ENCODE assay signal across 18 cellular contexts in the genomic region with DNA sequence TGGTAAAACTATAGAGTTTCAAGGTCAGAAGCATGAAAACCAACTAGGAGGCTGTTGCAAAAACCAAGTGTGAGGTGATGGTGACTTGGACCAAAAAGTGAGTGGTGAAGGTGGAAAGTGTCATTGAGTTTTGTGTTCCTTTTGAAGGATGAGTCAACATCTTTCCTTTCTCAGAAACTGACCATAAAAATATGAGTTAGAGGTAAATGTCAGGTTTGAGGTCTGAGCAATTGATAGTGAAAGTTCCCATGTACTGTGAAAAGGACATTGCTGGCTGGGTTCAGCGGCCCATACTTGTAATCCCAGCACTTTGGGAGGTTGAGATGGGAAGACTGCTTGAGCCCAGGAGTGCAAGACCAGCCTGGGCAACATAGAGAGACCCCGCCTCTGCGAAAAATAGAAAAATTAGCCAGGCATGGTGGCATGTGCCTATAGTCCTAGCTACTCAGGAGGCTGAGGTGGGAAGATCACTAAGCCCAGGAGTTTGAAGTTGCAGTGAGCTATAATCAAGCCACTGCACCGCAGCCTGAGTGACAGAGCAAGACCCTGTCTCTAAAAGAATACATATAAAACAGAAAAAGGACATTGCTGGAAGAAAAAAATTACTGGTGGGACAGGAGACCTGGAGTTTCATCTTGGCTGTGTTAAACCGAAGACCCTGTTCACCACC.
DNase-seq lines count a peak whose midpoint lies in the region; ATAC-seq and TF ChIP-seq lines count a peak whose summit lies in the region.
"Had no signal": no experiment of that assay in that cellular context is flagged by ENCODE, and none has a peak within 500 bp of the region (broad histone marks: within the 10 kb centered on the region; RNA-seq: fewer than 3 reads in every experiment).

No MANE protein-coding gene starts in this region.

- WGBS in ovary, 3 donors, result 88 to 96% (median 95%) methylated on average over 5 of the region's 5 CpGs

- H4K20me1 ChIP-seq in PC-3 (ENCODE audit: low read length), result no peaks in the 10 kb centered on the region

- DNase-seq in GM12865 (ENCODE audit: low read depth) (peak; percentile 52), PC-3 (peak; percentile 68), ovary (no peak), H7 (no peak)
- DNase-seq: activated CD8-positive, alpha-beta memory T cell treated with anti-CD3 and anti-CD28 coated beads for 24 hours; activated naive CD4-positive, alpha-beta T cell; KBM-7; kidney; mesenchymal stem cell; NCI-H1105 treated with DMSO at 0.1 percent for 48 hours; NCI-H345; right cardiac atrium had no signal

- no peak for TF ChIP-seq CTCF in GM12865 (IDR thresholded peaks at IDR 0.05; ENCODE audit: insufficient read depth, low read depth, low read length, missing control alignments)
- no peak for TF ChIP-seq CTCF in PC-3 (conservative IDR thresholded peaks at IDR 0.05; ENCODE audit: low read depth, low read length)
- TF ChIP-seq CTCF in ovary (IDR thresholded peaks at IDR 0.05), result no peak

- TF ChIP-seq EP300 in ovary (IDR thresholded peaks at IDR 0.05), result no peak

- ATAC-seq in GM18907 (IDR thresholded peaks at IDR 0.05; ENCODE audit: unreplicated experiment) (peak; percentile 61), HG02852 (IDR thresholded peaks at IDR 0.05; ENCODE audit: unreplicated experiment) (peak; percentile 68), PC-3 (peak; percentile 76), GM21737 (IDR thresholded peaks at IDR 0.05; ENCODE audit: unreplicated experiment) (no peak), HG03520 (IDR thresholded peaks at IDR 0.05; ENCODE audit: unreplicated experiment) (no peak)
- ATAC-seq: right cardiac atrium, SK-N-SH treated with all-trans-retinoic acid at 6 μM for 48 hours had no signal

- no peak overlapping the region for H3K9ac ChIP-seq in PC-3 (ENCODE audit: low read length)
- H3K9ac ChIP-seq: neural progenitor cell had no signal

- POLR2A ChIA-PET in PC-3 (lab: Charles Lee; ENCODE audit: unreplicated experiment), result interaction anchor here (0.6 kb wide), 1 partner anchor 216 kb away, joined by 3 read pairs; no protein-coding TSS in a partner anchor

- H3K4me2 ChIP-seq in PC-3 (ENCODE audit: low read length), result no peak overlapping the region
- H3K4me2 ChIP-seq: neural progenitor cell had no signal

- no peak for TF ChIP-seq POLR2A in ovary (IDR thresholded peaks at IDR 0.05)

- H3K36me3 ChIP-seq in PC-3 (ENCODE audit: low read depth, low read length), result no peaks in the 10 kb centered on the region
- no peaks in the 10 kb centered on the region for H3K36me3 ChIP-seq in ovary
- no peaks in the 10 kb centered on the region for H3K36me3 ChIP-seq in H7 (replicated peaks; ENCODE audit: control insufficient read depth, insufficient read depth, low read length)
- H3K36me3 ChIP-seq: neural progenitor cell had no signal

- no TSS peak for BruUV-seq in PC-3 (replicated peaks; lab: Mats Ljungman, UMichigan)

- H3K4me3 ChIP-seq in GM12865 (ENCODE audit: low read depth, low read length) (no peak overlapping the region), PC-3 (ENCODE audit: low read length) (no peak overlapping the region), ovary (no peak overlapping the region), H7 (ENCODE audit: insufficient read depth, low read depth, low read length) (no peak overlapping the region)
- H3K4me3 ChIP-seq: neural progenitor cell had no signal

- no peaks in the 10 kb centered on the region for H3K79me2 ChIP-seq in PC-3 (ENCODE audit: low read length)

- H3F3A ChIP-seq in PC-3 (ENCODE audit: low read length, unreplicated experiment), result no peaks in the 10 kb centered on the region

- H3K9me3 ChIP-seq in PC-3 (ENCODE audit: low read length), result no peaks in the 10 kb centered on the region
- no peaks in the 10 kb centered on the region for H3K9me3 ChIP-seq in ovary

- H3K27me3 ChIP-seq in PC-3 (ENCODE audit: low read length) (no peaks in the 10 kb centered on the region), ovary (no peaks in the 10 kb centered on the region), H7 (ENCODE audit: control insufficient read depth, insufficient read depth, low read length) (no peaks in the 10 kb centered on the region; the same call in 1 of the 2 replicates)
- H3K27me3 ChIP-seq: neural progenitor cell had no signal

- peaks cover 4% of the 10 kb centered on the region; the same call in 1 of the 2 replicates for H3K4me1 ChIP-seq in PC-3 (ENCODE audit: insufficient read depth, low read length)
- H3K4me1 ChIP-seq in ovary (ENCODE audit: insufficient read depth), result no peaks in the 10 kb centered on the region
- H3K4me1 ChIP-seq: neural progenitor cell had no signal

- H2AFZ ChIP-seq in PC-3 (ENCODE audit: low read length), result no peak overlapping the region
- H2AFZ ChIP-seq: neural progenitor cell had no signal

- intact Hi-C loops in PC-3 (cut with micrococcal nuclease), result no loop called here
- intact Hi-C loops in ovary (cut with DNase I), result no loop called here

- H3K9me2 ChIP-seq in PC-3 (replicated peaks; ENCODE audit: low read length), result 0 out of 2 replicates have a peak, but pooled peaks cover 5% of the 10 kb centered on the region

- H3K27ac ChIP-seq in PC-3 (ENCODE audit: low read length), result no peak overlapping the region
- no peak overlapping the region for H3K27ac ChIP-seq in ovary
- H3K27ac ChIP-seq: neural progenitor cell had no signal

- CTCF ChIA-PET in PC-3 (lab: Charles Lee), result no interaction called here

Comparison
In these comparisons a context has a peak if more than half of its experiments do, and no peak if none do; other contexts are left out.
1. DNase-seq: peak in GM12865 (single experiment) and PC-3 (single experiment); none in ovary (0 of 5) and H7 (single experiment).
2. ATAC-seq: peak in GM18907 (single experiment), HG02852 (single experiment) and PC-3 (single experiment); none in GM21737 (single experiment) and HG03520 (single experiment).